15 cellular contexts compared by ENCODE assay signal in genomic region chr11:15289718-15290117, GRCh38.
A peak's percentile ranks its signal among the peaks of the same experiment; 100 is the strongest.
DNase-seq lines count a peak whose midpoint lies in the region; TF ChIP-seq lines count a peak whose summit lies in the region.
"Had no signal": no experiment of that assay in that cellular context is flagged by ENCODE, and none has a peak within 500 bp of the region (broad histone marks: within the 10 kb centered on the region; RNA-seq: fewer than 3 reads in every experiment).

No MANE protein-coding gene starts in this region.

- no peaks in the 10 kb centered on the region for H3K27me3 ChIP-seq in WERI-Rb-1 (ENCODE audit: insufficient read depth, low read depth, severe bottlenecking)
- H3K27me3 ChIP-seq in vagina: no peaks in the 10 kb centered on the region
- H3K27me3 ChIP-seq in Peyer's patch: no peaks in the 10 kb centered on the region

- TF ChIP-seq POLR2A in vagina (IDR thresholded peaks at IDR 0.05) (no peak), Peyer's patch (IDR thresholded peaks at IDR 0.05) (no peak)

- H3K4me3 ChIP-seq in WERI-Rb-1 (ENCODE audit: low read depth, low read length) (no peak overlapping the region), vagina (no peak overlapping the region), Peyer's patch (no peak overlapping the region)
- H3K4me3 ChIP-seq: GM23248 had no signal

- H3K9me3 ChIP-seq in WERI-Rb-1 (ENCODE audit: severe bottlenecking): no peaks in the 10 kb centered on the region
- no peaks in the 10 kb centered on the region for H3K9me3 ChIP-seq in vagina
- no peaks in the 10 kb centered on the region for H3K9me3 ChIP-seq in Peyer's patch

- intact Hi-C loops in vagina (cut with DNase I): no loop called here

- TF ChIP-seq CTCF in WERI-Rb-1 (IDR thresholded peaks at IDR 0.05; ENCODE audit: low read depth, low read length): no peak
- TF ChIP-seq CTCF in vagina (IDR thresholded peaks at IDR 0.05): no peak
- TF ChIP-seq CTCF in Peyer's patch (IDR thresholded peaks at IDR 0.05): no peak

- no peaks in the 10 kb centered on the region for H3K4me1 ChIP-seq in vagina
- H3K4me1 ChIP-seq in Peyer's patch: no peaks in the 10 kb centered on the region

- DNase-seq in DMS53 (lab: John Stamatoyannopoulos, UW) (peak; percentile 90), DMS79 (lab: John Stamatoyannopoulos, UW) (peak; percentile 6), NCI-H2227 (lab: John Stamatoyannopoulos, UW; ENCODE audit: unreplicated experiment) (peak; percentile 76), WERI-Rb-1 (peak; percentile 79), vagina (ENCODE audit: extremely low spot score in 2 of 2) (no peak), Peyer's patch (no peak)
- DNase-seq in activated CD8-positive, alpha-beta memory T cell treated with anti-CD3 and anti-CD28 coated beads, Interleukin-2, amount 50 U/mL, for 4 hours: no peak
- DNase-seq: CD8-positive, alpha-beta memory T cell; GDM1; GM23248; KG1; NCI-H2081 treated with DMSO at 0.1 percent for 48 hours; NCI-H510A treated with DMSO at 0.1 percent for 48 hours; Right ventricle myocardium superior; T-helper 17 cell had no signal

- H3K36me3 ChIP-seq in WERI-Rb-1 (no peaks in the 10 kb centered on the region), vagina (no peaks in the 10 kb centered on the region), Peyer's patch (no peaks in the 10 kb centered on the region)

- H3K27ac ChIP-seq in WERI-Rb-1: no peak overlapping the region; the same call in 1 of the 2 replicates
- no peak overlapping the region for H3K27ac ChIP-seq in vagina
- H3K27ac ChIP-seq in Peyer's patch: no peak overlapping the region
- H3K27ac ChIP-seq: GM23248 had no signal

Comparison
In these comparisons a context has a peak if more than half of its experiments do, and no peak if none do; other contexts are left out.
1. DNase-seq: peak in DMS53 (single experiment), DMS79 (single experiment), NCI-H2227 (single experiment) and WERI-Rb-1 (single experiment); none in activated CD8-positive, alpha-beta memory T cell treated with anti-CD3 and anti-CD28 coated beads, Interleukin-2, amount 50 U/mL, for 4 hours (single experiment), vagina (0 of 2) and Peyer's patch (0 of 3).